In the genomic region with DNA sequence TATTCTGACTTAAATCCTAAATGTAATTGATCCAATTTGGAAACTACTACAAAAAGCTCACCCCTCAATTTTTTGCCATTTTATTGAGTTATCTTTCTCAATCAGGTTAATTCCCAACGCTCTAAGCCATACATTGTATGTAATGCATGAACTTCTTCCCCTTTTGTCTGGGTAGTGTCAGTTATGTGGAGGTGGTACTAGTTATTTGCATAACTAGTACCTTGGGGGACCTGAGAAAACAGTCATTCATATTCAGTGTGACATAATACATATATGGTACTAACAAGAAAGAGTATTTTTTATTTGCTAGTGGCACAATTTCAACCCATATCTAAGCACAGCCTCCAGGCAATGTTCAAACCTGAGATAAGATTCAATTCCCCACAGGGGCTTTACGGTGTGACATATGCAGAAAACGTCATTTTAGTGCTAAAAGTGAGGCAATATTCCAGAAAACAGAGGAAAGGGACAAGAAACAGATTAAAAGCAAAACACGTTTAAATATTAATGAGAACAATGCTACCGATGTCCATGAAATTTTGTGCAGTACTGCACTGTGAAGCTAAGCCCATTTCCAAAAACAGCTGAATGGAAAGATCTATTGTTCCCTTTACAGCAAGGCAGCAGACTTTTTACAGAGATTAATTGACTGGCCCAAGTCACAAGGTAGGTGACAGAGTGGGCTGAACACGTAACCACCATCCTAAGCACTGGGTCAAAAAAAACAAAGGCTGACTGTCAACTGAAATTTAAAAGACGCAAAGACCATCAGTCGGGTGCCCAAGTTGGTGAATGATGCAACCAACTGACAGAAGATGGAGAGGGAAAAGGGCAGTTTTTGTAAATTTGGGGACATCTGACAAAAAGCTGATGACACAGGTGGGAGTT, we compare ENCODE assay signal across 10 cellular contexts. TPM values are rescaled to one million over a fixed set of nuclear protein-coding genes. Genes with fewer than 3 reads are reported as not detected.
A peak's percentile ranks its signal among the peaks of the same experiment; 100 is the strongest.
DNase-seq lines count a peak whose midpoint lies in the region; ATAC-seq and TF ChIP-seq lines count a peak whose summit lies in the region.
"Had no signal": no experiment of that assay in that cellular context is flagged by ENCODE, and none has a peak within 500 bp of the region (broad histone marks: within the 10 kb centered on the region; RNA-seq: fewer than 3 reads in every experiment).

No MANE protein-coding gene starts in this region.

- no peak for ATAC-seq in activated T-cell treated with anti-CD3 and anti-CD28 coated beads, Interleukin-2, amount 50 U/mL, for 4 hours
- ATAC-seq in T-cell (replicated peaks in 1 of 4) = no peak
- ATAC-seq in aorta (ENCODE audit: low FRiP score) = no peak

- peak overlapping the region; percentile 66 for H3K4me3 ChIP-seq in fibroblast of pulmonary artery (replicated peaks; ENCODE audit: low read depth, low read length)
- peak overlapping the region; percentile 62 to 78 (median 73) for H3K4me3 ChIP-seq in stomach
- H3K4me3 ChIP-seq in aorta (ENCODE audit: low read length in 2 of 2) = peak overlapping the region in 1 of 2 donors; percentile 89

- no peak for DNase-seq in activated T-cell treated with anti-CD3 and anti-CD28 coated beads, Interleukin-2, amount 50 U/mL, for 4 hours
- DNase-seq in activated T-cell treated with anti-CD3 and anti-CD28 coated beads, Interleukin-2, amount 50 U/mL, for 1 hour = no peak
- DNase-seq in T-cell = no peak
- DNase-seq in fibroblast of pulmonary artery (ENCODE audit: low read depth) = no peak
- DNase-seq in stomach = no peak
- DNase-seq in aorta = no peak
- no peak for DNase-seq in hippocampal formation (lab: John Stamatoyannopoulos, UW)
- no peak for DNase-seq in hypothalamus (lab: John Stamatoyannopoulos, UW)
- DNase-seq: DMS153, kidney glomerular epithelial cell had no signal

- H3K36me3 Mint-ChIP-seq in activated T-cell treated with anti-CD3 and anti-CD28 coated beads, Interleukin-2, amount 50 U/mL, for 4 hours (ENCODE audit: insufficient read depth) = peaks cover 8% of the 10 kb centered on the region
- peaks cover 12% of the 10 kb centered on the region for H3K36me3 Mint-ChIP-seq in T-cell

- peaks cover 14% of the 10 kb centered on the region for H3K4me1 Mint-ChIP-seq in activated T-cell treated with anti-CD3 and anti-CD28 coated beads, Interleukin-2, amount 50 U/mL, for 4 hours (ENCODE audit: low read depth)
- H3K4me1 Mint-ChIP-seq in T-cell = peaks cover 12 to 16% (median 16%) of the 10 kb centered on the region in 3 donors

- H3K36me3 ChIP-seq in stomach (peaks cover 0 to 26% (median 18%) of the 10 kb centered on the region in 4 donors), aorta (ENCODE audit: control insufficient read depth in 1 of 2, insufficient read depth in 2 of 2, low read length in 1 of 2) (peaks cover 0 to 3% of the 10 kb centered on the region in 2 donors)

- CTCF ChIA-PET in T-cell (lab: Charles Lee) = interaction anchor here in 1 of 2 donors (0.6 to 2.3 kb wide), 5 partner anchors 8 to 45 kb away, joined by 3 to 8 read pairs (median 4); no protein-coding TSS in a partner anchor

- POLR2A ChIA-PET in T-cell (lab: Charles Lee) = interaction anchor here (0.7 to 1.3 kb wide), 2 partner anchors 11 to 14 kb away, joined by 3 to 5 read pairs; no protein-coding TSS in a partner anchor

- TF ChIP-seq EP300 in stomach (IDR thresholded peaks at IDR 0.05) = no peak

- H3K9me3 ChIP-seq in stomach = no peaks in the 10 kb centered on the region
- H3K9me3 ChIP-seq in aorta (ENCODE audit: control insufficient read depth, low read length) = no peaks in the 10 kb centered on the region

- peak overlapping the region; percentile 85 to 86 for H3K27ac Mint-ChIP-seq in T-cell

- peaks cover 5 to 28% (median 19%) of the 10 kb centered on the region in 4 donors for H3K4me1 ChIP-seq in stomach
- H3K4me1 ChIP-seq in aorta (ENCODE audit: control insufficient read depth in 1 of 2, insufficient read depth in 2 of 2, low read length in 2 of 2) = no peaks in the 10 kb centered on the region

- H3K9me3 Mint-ChIP-seq in activated T-cell treated with anti-CD3 and anti-CD28 coated beads, Interleukin-2, amount 50 U/mL, for 4 hours = no peaks in the 10 kb centered on the region
- H3K9me3 Mint-ChIP-seq in T-cell = no peaks in the 10 kb centered on the region

- 57 to 70% (median 64%) methylated on average over 8 of the region's 8 CpGs for WGBS in stomach, 5 donors
- 81 to 84% methylated on average over 8 of the region's 8 CpGs for WGBS in aorta, 2 donors

- no peak for TF ChIP-seq POLR2A in stomach (IDR thresholded peaks at IDR 0.05)

- TF ChIP-seq CTCF in fibroblast of pulmonary artery (IDR thresholded peaks at IDR 0.05; ENCODE audit: low read length, missing control alignments) (no peak), stomach (IDR thresholded peaks at IDR 0.05) (no peak)

- peak overlapping the region in 1 of 5 donors; percentile 91 for H3K27ac ChIP-seq in stomach
- H3K27ac ChIP-seq in aorta (ENCODE audit: low read depth in 1 of 2, low read length in 2 of 2) = no peak overlapping the region

- H3K27me3 Mint-ChIP-seq in activated T-cell treated with anti-CD3 and anti-CD28 coated beads, Interleukin-2, amount 50 U/mL, for 4 hours (ENCODE audit: low read depth) = no peaks in the 10 kb centered on the region
- no peaks in the 10 kb centered on the region for H3K27me3 Mint-ChIP-seq in T-cell

- intact Hi-C loops in stomach (cut with DNase I; ENCODE audit: low total_unique reads) = no loop called here
- intact Hi-C loops in aorta (cut with DNase I) = no loop called here

- H3K4me3 Mint-ChIP-seq in activated T-cell treated with anti-CD3 and anti-CD28 coated beads, Interleukin-2, amount 50 U/mL, for 4 hours = peak overlapping the region; percentile 85
- H3K4me3 Mint-ChIP-seq in T-cell = peak overlapping the region; percentile 72 to 82 (median 81)

- H3K27me3 ChIP-seq in stomach (no peaks in the 10 kb centered on the region), aorta (ENCODE audit: control insufficient read depth in 1 of 2, insufficient read depth in 2 of 2, low read length in 1 of 2) (no peaks in the 10 kb centered on the region)

RNA-seq across cellular contexts. Expression of gene HLCS, which starts 1.4 kb away (rescaled TPM):
- total RNA-seq in activated T-cell treated with anti-CD3 and anti-CD28 coated beads, Interleukin-2, amount 50 U/mL, for 4 hours = 1 to 10 TPM; 7.1 to 8.6 (median 8.3) TPM
- total RNA-seq in T-cell (10 to 100 TPM; 13.0 to 15.6 (median 13.8) TPM), stomach (10 to 100 TPM; 12.5 to 35.1 (median 18.1) TPM), aorta (10 to 100 TPM; 17.3 to 19.7 TPM)
- polyA plus RNA-seq in stomach (1 to 10 TPM; 2.3 to 4.8 (median 3.5) TPM), aorta (1 to 10 TPM; 2.1 to 4.0 TPM)

RNA-seq across cellular contexts. Expression of gene RIPPLY3, which starts 41.4 kb away (rescaled TPM):
- not detected for total RNA-seq in activated T-cell treated with anti-CD3 and anti-CD28 coated beads, Interleukin-2, amount 50 U/mL, for 4 hours
- total RNA-seq in T-cell = not detected
- under 1 TPM in 2 of 5 donors, not detected in 3; 0.18 to 0.43 TPM for total RNA-seq in stomach
- polyA plus RNA-seq in stomach = under 1 TPM in 2 of 3 donors, not detected in 1; 0.56 to 0.65 TPM
- total RNA-seq in aorta = not detected
- under 1 TPM in 1 of 2 donors, not detected in 1; 0.05 TPM for polyA plus RNA-seq in aorta
